Comparison of ENCODE assay signal across 1 cellular context in the genomic region with DNA sequence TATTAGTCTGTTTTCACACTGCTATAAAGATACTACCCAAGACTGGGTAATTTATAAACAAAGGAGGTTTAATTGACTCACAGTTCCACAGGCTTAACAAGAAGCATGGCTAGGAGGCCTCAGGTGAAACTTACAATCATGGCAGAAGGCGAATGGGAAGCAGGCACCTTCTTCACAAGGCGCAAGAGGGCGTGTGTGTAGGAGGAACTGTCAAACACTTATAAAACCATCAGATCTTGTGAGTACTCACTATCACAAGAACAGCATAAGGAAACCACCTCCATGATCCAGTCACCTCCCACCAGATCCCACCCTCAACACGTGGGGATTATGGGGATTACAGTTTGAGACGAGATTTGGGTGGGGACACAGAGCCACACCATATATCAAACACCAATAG. TPM values are rescaled to one million over a fixed set of nuclear protein-coding genes. Genes with fewer than 3 reads are reported as not detected.
"Had no signal": no experiment of that assay in that cellular context is flagged by ENCODE, and none has a peak within 500 bp of the region (broad histone marks: within the 10 kb centered on the region; RNA-seq: fewer than 3 reads in every experiment).

No MANE protein-coding gene starts in this region.

RNA-seq across cellular contexts. Expression of a gene that starts 43.1 kb away (rescaled TPM):
- polyA plus RNA-seq: neural cell had no signal
